Comparison of ENCODE assay signal across 24 cellular contexts in the genomic region with DNA sequence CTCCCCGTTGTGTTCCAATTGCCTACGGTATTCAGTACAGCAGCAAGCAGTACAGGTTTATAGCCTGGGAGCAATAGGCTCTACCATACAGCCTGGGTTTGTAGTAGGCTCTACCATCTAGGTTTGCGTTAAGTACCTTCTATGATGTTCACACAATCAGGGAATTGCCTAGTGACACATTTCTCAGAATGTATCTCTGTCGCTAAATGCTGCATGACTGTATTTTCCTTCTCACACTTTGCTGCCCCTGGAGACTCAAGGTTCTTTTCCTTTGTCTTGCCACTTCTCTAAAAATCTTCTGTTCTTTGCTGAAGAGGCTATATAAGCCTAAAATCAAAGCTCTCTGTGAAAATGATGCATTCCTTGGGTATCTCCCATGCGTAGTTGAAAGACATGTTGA.
DNase-seq lines count a peak whose midpoint lies in the region; ATAC-seq and TF ChIP-seq lines count a peak whose summit lies in the region.
"Had no signal": no experiment of that assay in that cellular context is flagged by ENCODE, and none has a peak within 500 bp of the region (broad histone marks: within the 10 kb centered on the region; RNA-seq: fewer than 3 reads in every experiment).

No MANE protein-coding gene starts in this region.

- H3K79me2 ChIP-seq in GM23338 (replicated peaks; ENCODE audit: insufficient read depth) (no peaks in the 10 kb centered on the region), neural cell (replicated peaks; ENCODE audit: insufficient read depth, low read length) (no peaks in the 10 kb centered on the region)

- no peak for DNase-seq in activated naive CD8-positive, alpha-beta T cell treated with anti-CD3 and anti-CD28 coated beads, Interleukin-2, amount 50 U/mL, for 24 hours
- no peak for DNase-seq in activated naive CD8-positive, alpha-beta T cell treated with anti-CD3 and anti-CD28 coated beads for 36 hours
- DNase-seq in GM23338 (ENCODE audit: low spot score) (no peak), ecto neural progenitor cell (ENCODE audit: low spot score) (no peak), type B pancreatic cell (ENCODE audit: extremely low spot score, unreplicated experiment) (no peak)
- DNase-seq: AML-193; C1 segment of cervical spinal cord; CD4-positive, CD25-positive, alpha-beta regulatory T cell; CD8-positive, alpha-beta memory T cell; COR-L47; DMS 273 treated with DMSO at 0.1 percent for 48 hours; DMS53; DND-41; EL; GOT3; H9; KBM-7 had no signal

- H3F3A ChIP-seq in GM23338 (replicated peaks; ENCODE audit: low read depth) (no peaks in the 10 kb centered on the region), neural cell (ENCODE audit: insufficient read depth, low read length, poor library complexity, severe bottlenecking) (no peaks in the 10 kb centered on the region)

- no peak overlapping the region for H3K4me3 ChIP-seq in GM23338
- H3K4me3 ChIP-seq in neural cell (ENCODE audit: low read length), result no peak overlapping the region
- H3K4me3 ChIP-seq: A549, GM12878 had no signal

- no peaks in the 10 kb centered on the region for H3K27me3 Mint-ChIP-seq in activated naive CD8-positive, alpha-beta T cell treated with anti-CD3 and anti-CD28 coated beads, Interleukin-2, amount 50 U/mL, for 24 hours
- H3K27me3 Mint-ChIP-seq in activated naive CD8-positive, alpha-beta T cell treated with anti-CD3 and anti-CD28 coated beads for 36 hours, result no peaks in the 10 kb centered on the region
- H3K27me3 Mint-ChIP-seq in GM23338 (ENCODE audit: insufficient read depth, low read depth, poor library complexity) (peaks cover 11% of the 10 kb centered on the region), type B pancreatic cell (peaks cover 3% of the 10 kb centered on the region)
- H3K27me3 Mint-ChIP-seq: IgD-negative memory B cell had no signal

- H3K4me1 Mint-ChIP-seq in activated naive CD8-positive, alpha-beta T cell treated with anti-CD3 and anti-CD28 coated beads, Interleukin-2, amount 50 U/mL, for 24 hours, result peaks cover 26% of the 10 kb centered on the region
- H3K4me1 Mint-ChIP-seq in activated naive CD8-positive, alpha-beta T cell treated with anti-CD3 and anti-CD28 coated beads for 36 hours, result peaks cover 13% of the 10 kb centered on the region
- H3K4me1 Mint-ChIP-seq in GM23338, result peaks cover 24% of the 10 kb centered on the region
- H3K4me1 Mint-ChIP-seq in type B pancreatic cell (ENCODE audit: unreplicated experiment), result peaks cover 9% of the 10 kb centered on the region
- H3K4me1 Mint-ChIP-seq: CD4-positive, CD25-positive, alpha-beta regulatory T cell; CD8-positive, alpha-beta memory T cell had no signal

- TF ChIP-seq EP300 in neural cell (conservative IDR thresholded peaks at IDR 0.05; ENCODE audit: poor library complexity, severe bottlenecking), result no peak

- H3K36me3 ChIP-seq in GM23338 (ENCODE audit: insufficient read depth) (no peaks in the 10 kb centered on the region), neural cell (ENCODE audit: insufficient read depth, low read length) (no peaks in the 10 kb centered on the region)

- TF ChIP-seq CTCF in GM23338 (conservative IDR thresholded peaks at IDR 0.05; ENCODE audit: low read depth in 2 of 2), result no peak
- TF ChIP-seq CTCF in neural cell (IDR thresholded peaks at IDR 0.05; ENCODE audit: poor library complexity, severe bottlenecking), result no peak
- no peak for TF ChIP-seq CTCF in type B pancreatic cell (conservative IDR thresholded peaks at IDR 0.05)

- H3K4me1 ChIP-seq in GM23338 (ENCODE audit: insufficient read depth), result peaks cover 30% of the 10 kb centered on the region

- ATAC-seq in activated naive CD8-positive, alpha-beta T cell treated with anti-CD3 and anti-CD28 coated beads, Interleukin-2, amount 50 U/mL, for 24 hours, result peak; percentile 18
- no peak for ATAC-seq in GM23338
- no peak for ATAC-seq in GM18502 (IDR thresholded peaks at IDR 0.05; ENCODE audit: poor library complexity, unreplicated experiment)
- ATAC-seq: A549, GM12878, HepG2 had no signal

- H3K9ac ChIP-seq in neural cell (ENCODE audit: low read length), result no peak overlapping the region

- H3K36me3 Mint-ChIP-seq in activated naive CD8-positive, alpha-beta T cell treated with anti-CD3 and anti-CD28 coated beads, Interleukin-2, amount 50 U/mL, for 24 hours (ENCODE audit: low read depth), result no peaks in the 10 kb centered on the region
- H3K36me3 Mint-ChIP-seq in activated naive CD8-positive, alpha-beta T cell treated with anti-CD3 and anti-CD28 coated beads for 36 hours, result peaks cover 1% of the 10 kb centered on the region
- H3K36me3 Mint-ChIP-seq in GM23338 (ENCODE audit: low read depth) (no peaks in the 10 kb centered on the region), type B pancreatic cell (no peaks in the 10 kb centered on the region)
- H3K36me3 Mint-ChIP-seq: CD4-positive, CD25-positive, alpha-beta regulatory T cell; CD8-positive, alpha-beta memory T cell had no signal

- H3K27ac Mint-ChIP-seq in activated naive CD8-positive, alpha-beta T cell treated with anti-CD3 and anti-CD28 coated beads, Interleukin-2, amount 50 U/mL, for 24 hours, result no peak overlapping the region
- H3K27ac Mint-ChIP-seq in activated naive CD8-positive, alpha-beta T cell treated with anti-CD3 and anti-CD28 coated beads for 36 hours, result no peak overlapping the region
- H3K27ac Mint-ChIP-seq in GM23338 (no peak overlapping the region), type B pancreatic cell (no peak overlapping the region)
- H3K27ac Mint-ChIP-seq: CD4-positive, CD25-positive, alpha-beta regulatory T cell; CD8-positive, alpha-beta memory T cell; H9 had no signal

- H4K20me1 ChIP-seq in GM23338 (replicated peaks; ENCODE audit: insufficient read depth) (no peaks in the 10 kb centered on the region), neural cell (ENCODE audit: insufficient read depth) (no peaks in the 10 kb centered on the region)

- H3K27me3 ChIP-seq in GM23338 (ENCODE audit: insufficient read depth) (no peaks in the 10 kb centered on the region), neural cell (ENCODE audit: insufficient read depth, low read depth, low read length) (no peaks in the 10 kb centered on the region)

- TF ChIP-seq RAD21 in neural cell (conservative IDR thresholded peaks at IDR 0.05), result no peak

- H2AFZ ChIP-seq in GM23338 (no peak overlapping the region), neural cell (ENCODE audit: low read depth, low read length) (no peak overlapping the region)

- no peaks in the 10 kb centered on the region for H3K9me3 Mint-ChIP-seq in activated naive CD8-positive, alpha-beta T cell treated with anti-CD3 and anti-CD28 coated beads, Interleukin-2, amount 50 U/mL, for 24 hours
- peaks cover 1% of the 10 kb centered on the region for H3K9me3 Mint-ChIP-seq in activated naive CD8-positive, alpha-beta T cell treated with anti-CD3 and anti-CD28 coated beads for 36 hours
- no peaks in the 10 kb centered on the region for H3K9me3 Mint-ChIP-seq in GM23338
- H3K9me3 Mint-ChIP-seq in type B pancreatic cell, result no peaks in the 10 kb centered on the region
- H3K9me3 Mint-ChIP-seq: CD8-positive, alpha-beta memory T cell; H9 had no signal

- no peak overlapping the region for H3K4me3 Mint-ChIP-seq in activated naive CD8-positive, alpha-beta T cell treated with anti-CD3 and anti-CD28 coated beads, Interleukin-2, amount 50 U/mL, for 24 hours
- H3K4me3 Mint-ChIP-seq in activated naive CD8-positive, alpha-beta T cell treated with anti-CD3 and anti-CD28 coated beads for 36 hours, result no peak overlapping the region
- no peak overlapping the region for H3K4me3 Mint-ChIP-seq in GM23338
- no peak overlapping the region for H3K4me3 Mint-ChIP-seq in type B pancreatic cell
- H3K4me3 Mint-ChIP-seq: CD4-positive, CD25-positive, alpha-beta regulatory T cell; CD8-positive, alpha-beta memory T cell; H9; IgD-negative memory B cell had no signal

- no peaks in the 10 kb centered on the region for H3K9me3 ChIP-seq in neural cell (ENCODE audit: low read length)
- H3K9me3 ChIP-seq: A549 had no signal

- H3K4me2 ChIP-seq in GM23338 (peak overlapping the region; percentile 1; the same call in 1 of the 2 replicates), neural cell (ENCODE audit: low read length) (no peak overlapping the region)
- H3K4me2 ChIP-seq: A549 had no signal

- H3K27ac ChIP-seq in GM23338 (ENCODE audit: low read depth), result no peak overlapping the region
- H3K27ac ChIP-seq in neural cell (ENCODE audit: low read length), result no peak overlapping the region
- H3K27ac ChIP-seq: 22Rv1, A549 had no signal

- H3K9me2 ChIP-seq in GM23338 (ENCODE audit: insufficient read depth) (0 out of 2 replicates have a peak, but pooled peaks cover 6% of the 10 kb centered on the region), neural cell (ENCODE audit: insufficient read depth, low read length) (no peaks in the 10 kb centered on the region)

TF ChIP-seq in neural cell, 6 proteins besides CTCF, POLR2A, EP300 and RAD21:
- TF ChIP-seq, protein P1, sequence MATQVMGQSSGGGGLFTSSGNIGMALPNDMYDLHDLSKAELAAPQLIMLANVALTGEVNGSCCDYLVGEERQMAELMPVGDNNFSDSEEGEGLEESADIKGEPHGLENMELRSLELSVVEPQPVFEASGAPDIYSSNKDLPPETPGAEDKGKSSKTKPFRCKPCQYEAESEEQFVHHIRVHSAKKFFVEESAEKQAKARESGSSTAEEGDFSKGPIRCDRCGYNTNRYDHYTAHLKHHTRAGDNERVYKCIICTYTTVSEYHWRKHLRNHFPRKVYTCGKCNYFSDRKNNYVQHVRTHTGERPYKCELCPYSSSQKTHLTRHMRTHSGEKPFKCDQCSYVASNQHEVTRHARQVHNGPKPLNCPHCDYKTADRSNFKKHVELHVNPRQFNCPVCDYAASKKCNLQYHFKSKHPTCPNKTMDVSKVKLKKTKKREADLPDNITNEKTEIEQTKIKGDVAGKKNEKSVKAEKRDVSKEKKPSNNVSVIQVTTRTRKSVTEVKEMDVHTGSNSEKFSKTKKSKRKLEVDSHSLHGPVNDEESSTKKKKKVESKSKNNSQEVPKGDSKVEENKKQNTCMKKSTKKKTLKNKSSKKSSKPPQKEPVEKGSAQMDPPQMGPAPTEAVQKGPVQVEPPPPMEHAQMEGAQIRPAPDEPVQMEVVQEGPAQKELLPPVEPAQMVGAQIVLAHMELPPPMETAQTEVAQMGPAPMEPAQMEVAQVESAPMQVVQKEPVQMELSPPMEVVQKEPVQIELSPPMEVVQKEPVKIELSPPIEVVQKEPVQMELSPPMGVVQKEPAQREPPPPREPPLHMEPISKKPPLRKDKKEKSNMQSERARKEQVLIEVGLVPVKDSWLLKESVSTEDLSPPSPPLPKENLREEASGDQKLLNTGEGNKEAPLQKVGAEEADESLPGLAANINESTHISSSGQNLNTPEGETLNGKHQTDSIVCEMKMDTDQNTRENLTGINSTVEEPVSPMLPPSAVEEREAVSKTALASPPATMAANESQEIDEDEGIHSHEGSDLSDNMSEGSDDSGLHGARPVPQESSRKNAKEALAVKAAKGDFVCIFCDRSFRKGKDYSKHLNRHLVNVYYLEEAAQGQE (IDR thresholded peaks at IDR 0.05; ENCODE audit: borderline replicate concordance), result no peak
- TF ChIP-seq POLR2AphosphoS5 (IDR thresholded peaks at IDR 0.05), result peak; percentile 28
